ENCODE assay signal across 21 cellular contexts in genomic region chr10:89690027-89690426, GRCh38. TPM values are rescaled to one million over a fixed set of nuclear protein-coding genes. Genes with fewer than 3 reads are reported as not detected.
DNase-seq lines count a peak whose midpoint lies in the region; ATAC-seq, FAIRE-seq and TF ChIP-seq lines count a peak whose summit lies in the region.
"Had no signal": no experiment of that assay in that cellular context is flagged by ENCODE, and none has a peak within 500 bp of the region (broad histone marks: within the 10 kb centered on the region; RNA-seq: fewer than 3 reads in every experiment).

No MANE protein-coding gene starts in this region.

- H3K79me2 ChIP-seq in K562 (ENCODE audit: control insufficient read depth, insufficient read depth, low read length) = no peaks in the 10 kb centered on the region

- in situ Hi-C loops in K562 (cut with MboI) = no loop called here

- no peak overlapping the region for H3K27ac Mint-ChIP-seq in WTC11
- H3K27ac Mint-ChIP-seq: B cell; CD4-positive, alpha-beta T cell; CD8-positive, alpha-beta T cell had no signal

- TF ChIP-seq CTCF in K562 (IDR thresholded peaks at IDR 0.05 in 2 of 3, conservative IDR thresholded peaks at IDR 0.05 in 1 of 3; ENCODE audit: insufficient read depth in 2 of 3, low read depth in 1 of 3, low read length in 3 of 3) = no peak
- TF ChIP-seq CTCF in WTC11 (IDR thresholded peaks at IDR 0.05) = no peak

- H4K20me1 ChIP-seq in K562 (replicated peaks; ENCODE audit: control insufficient read depth, insufficient read depth, low read length) = no peaks in the 10 kb centered on the region
- H4K20me1 ChIP-seq: BLaER1 treated with 17β-estradiol and CSF1 and Interleukin-3, amounts not matched to agents 10 nM and 100 nM had no signal

- H3K27me3 ChIP-seq in K562 (ENCODE audit: control insufficient read depth in 2 of 2, insufficient read depth in 2 of 2, low read length in 2 of 2) = no peaks in the 10 kb centered on the region
- H3K27me3 ChIP-seq: BLaER1 treated with 17β-estradiol and CSF1 and Interleukin-3, amounts not matched to agents 10 nM and 100 nM had no signal

- POLR2A ChIA-PET in K562 (lab: Yijun Ruan, JAX) (interaction anchor here (1.9 kb wide), 1 partner anchor 11 kb away, joined by 5 read pairs; the partner anchor contains the start of gene KIF20B), WTC11 (lab: Charles Lee) (interaction anchor here (1.5 kb wide), 1 partner anchor 11 kb away, joined by 3 read pairs; the partner anchor contains the start of gene KIF20B)

- no TSS peak for BruUV-seq in K562 (replicated peaks; lab: Mats Ljungman, UMichigan)

- FAIRE-seq in K562 (lab: Jason Lieb, UNC) = no peak
- FAIRE-seq: A549, D721Med, GM12878, GM12892, GM18507 had no signal

- ATAC-seq in K562 (no peak), WTC11 (no peak)
- ATAC-seq: A549; CD8-positive, alpha-beta T cell; GM12878 had no signal

- no peaks in the 10 kb centered on the region; the same call in 1 of the 2 replicates for H3K27me3 Mint-ChIP-seq in WTC11 (ENCODE audit: low read depth)
- H3K27me3 Mint-ChIP-seq: B cell had no signal

- no peak overlapping the region for H3K4me3 ChIP-seq in K562
- H3K4me3 ChIP-seq: A549; BLaER1 treated with 17β-estradiol and CSF1 and Interleukin-3, amounts not matched to agents 10 nM and 100 nM; GM12878 had no signal

- WGBS in K562 (ENCODE audit: insufficient coverage, low coverage, missing lambda C conversion rate) = 14% methylated on average over 1 of the region's 2 CpGs

- peaks cover 4% of the 10 kb centered on the region for H3K36me3 Mint-ChIP-seq in WTC11
- H3K36me3 Mint-ChIP-seq: CD8-positive, alpha-beta T cell had no signal

- no peaks in the 10 kb centered on the region for H3K9me3 ChIP-seq in K562 (replicated peaks; ENCODE audit: control insufficient read depth, insufficient read depth, low read depth, low read length)
- H3K9me3 ChIP-seq: A549; BLaER1 treated with 17β-estradiol and CSF1 and Interleukin-3, amounts not matched to agents 10 nM and 100 nM; Caco-2 had no signal

- intact Hi-C loops in K562 (cut with micrococcal nuclease) = no loop called here

- no peak overlapping the region for H3K4me2 ChIP-seq in K562 (ENCODE audit: insufficient read depth, low read length)
- H3K4me2 ChIP-seq: A549; BLaER1 treated with 17β-estradiol and CSF1 and Interleukin-3, amounts not matched to agents 10 nM and 100 nM had no signal

- TF ChIP-seq RAD21 in K562 (CRISPR knock-in tag; conservative IDR thresholded peaks at IDR 0.05 in 1 of 2, IDR thresholded peaks at IDR 0.05 in 1 of 2) = no peak

- no peak overlapping the region for H3K27ac ChIP-seq in K562 (ENCODE audit: extremely low read depth, low read depth, low read length)
- H3K27ac ChIP-seq: 22Rv1; A549; BLaER1 treated with 17β-estradiol and CSF1 and Interleukin-3, amounts not matched to agents 10 nM and 100 nM; C4-2B had no signal

- CTCF ChIA-PET in K562 (lab: Yijun Ruan, JAX; ENCODE audit: low intra/inter-chr PET ratio) = no interaction called here
- CTCF ChIA-PET in WTC11 (lab: Charles Lee) = no interaction called here

- H3K36me3 ChIP-seq in K562 (ENCODE audit: control insufficient read depth, insufficient read depth, low read length) = no peaks in the 10 kb centered on the region
- H3K36me3 ChIP-seq: BLaER1 treated with 17β-estradiol and CSF1 and Interleukin-3, amounts not matched to agents 10 nM and 100 nM had no signal

- no peak overlapping the region for H3K9ac ChIP-seq in K562 (ENCODE audit: insufficient read depth in 1 of 2, low read depth in 2 of 2, low read length in 2 of 2)
- H3K9ac ChIP-seq: BLaER1 treated with 17β-estradiol and CSF1 and Interleukin-3, amounts not matched to agents 10 nM and 100 nM had no signal

- H2AFZ ChIP-seq in K562 (ENCODE audit: low read depth, low read length) = no peak overlapping the region

- H3K4me1 ChIP-seq in K562 (replicated peaks in 1 of 2; ENCODE audit: control insufficient read depth in 2 of 2, insufficient read depth in 2 of 2, low read length in 2 of 2) = no peaks in the 10 kb centered on the region
- H3K4me1 ChIP-seq: A549; BLaER1 treated with 17β-estradiol and CSF1 and Interleukin-3, amounts not matched to agents 10 nM and 100 nM had no signal

- TF ChIP-seq POLR2A in K562 (conservative IDR thresholded peaks at IDR 0.05) = no peak

- no peak for TF ChIP-seq EP300 in K562 (IDR thresholded peaks at IDR 0.05; ENCODE audit: low read length)

- peaks cover 14% of the 10 kb centered on the region; the same call in 1 of the 2 replicates for H3K4me1 Mint-ChIP-seq in WTC11

- H3K9me3 Mint-ChIP-seq in WTC11 = peaks cover under 1% of the 10 kb centered on the region; the same call in 1 of the 2 replicates
- H3K9me3 Mint-ChIP-seq: CD4-positive, alpha-beta T cell; CD8-positive, alpha-beta T cell had no signal

- DNase-seq in NCI-H2171 treated with DMSO at 0.1 percent for 48 hours (lab: John Stamatoyannopoulos, UW) = peak; percentile 3
- DNase-seq in NCI-H2171 (lab: John Stamatoyannopoulos, UW) = no peak
- DNase-seq in K562 (ENCODE audit: extremely low read depth in 1 of 4, low spot score in 3 of 4) = no peak
- no peak for DNase-seq in WTC11 (ENCODE audit: low spot score)
- DNase-seq in EL = no peak
- DNase-seq: AML-193; Caco-2; Calu3; CD4-positive, alpha-beta T cell; CD8-positive, alpha-beta T cell; DMS79 treated with DMSO at 0.1 percent for 48 hours; GDM1 had no signal

- H3K9me1 ChIP-seq in K562 (ENCODE audit: control insufficient read depth, insufficient read depth, low read length) = no peaks in the 10 kb centered on the region

- no peak overlapping the region for H3K4me3 Mint-ChIP-seq in WTC11
- H3K4me3 Mint-ChIP-seq: B cell; CD4-positive, alpha-beta T cell; CD8-positive, alpha-beta T cell had no signal

TF ChIP-seq in K562, 482 proteins besides CTCF, POLR2A, EP300 and RAD21 (continues in another document):
- TF ChIP-seq MED1 (CRISPR knock-in tag; IDR thresholded peaks at IDR 0.05; ENCODE audit: borderline replicate concordance) = no peak
- no peak for TF ChIP-seq KHSRP (IDR thresholded peaks at IDR 0.05)
- 0 out of 2 replicates have a peak, but pooled peaks have one; percentile 2 for TF ChIP-seq ZNF316 (IDR thresholded peaks at IDR 0.05)

TF ChIP-seq in WTC11, 78 proteins besides CTCF, POLR2A, EP300 and RAD21:
- TF ChIP-seq ZNF317 (CRISPR knock-in tag; IDR thresholded peaks at IDR 0.05; ENCODE audit: borderline replicate concordance, low read depth) = no peak
- TF ChIP-seq, protein P1, sequence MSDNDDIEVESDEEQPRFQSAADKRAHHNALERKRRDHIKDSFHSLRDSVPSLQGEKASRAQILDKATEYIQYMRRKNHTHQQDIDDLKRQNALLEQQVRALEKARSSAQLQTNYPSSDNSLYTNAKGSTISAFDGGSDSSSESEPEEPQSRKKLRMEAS (CRISPR knock-in tag; IDR thresholded peaks at IDR 0.05) = no peak

RNA-seq across cellular contexts. Expression of gene KIF20B, which starts 11.4 kb away (rescaled TPM):
- 22.8 and 62.2 TPM in 2 replicates for total RNA-seq in K562 (2011; cell fraction: chromatin; rRNA removed; ENCODE audit: low replicate concordance)
- total RNA-seq in K562 (2011; cell fraction: nucleolus; rRNA removed) = 3.0 and 4.6 TPM in 2 replicates
- 8.4 and 13.4 TPM in 2 replicates for total RNA-seq in K562 (2011; cell fraction: nucleoplasm; rRNA removed)
- total RNA-seq in K562 (2014; rRNA removed) = 16.4 and 18.6 TPM in 2 replicates
- 46.9 and 57.2 TPM in 2 replicates for total RNA-seq in K562 (2014; rRNA removed; fragmentation: Illumina TruSeq; extraction: Trizol)
- 42.4 and 46.3 TPM in 2 replicates for total RNA-seq in K562 (2015; rRNA removed; fragmentation: Illumina TruSeq; extraction: Trizol)
- 45.9 and 47.6 TPM in 2 replicates for total RNA-seq in K562 (2021)
- 14.9 and 19.1 TPM in 2 replicates for polyA plus RNA-seq in K562 (2011; rRNA removed)
- polyA plus RNA-seq in K562 (2011; cell fraction: cytosol; rRNA removed) = 1.1 and 3.3 TPM in 2 replicates
- 5.9 and 9.0 TPM in 2 replicates for polyA plus RNA-seq in K562 (2011; cell fraction: nucleus; rRNA removed)
- 13.1 and 18.1 TPM in 2 replicates for polyA plus RNA-seq in K562 (2012)
- 25.1 and 32.2 TPM in 2 replicates for polyA plus RNA-seq in K562 (2014; fragmentation: Illumina TruSeq; extraction: Trizol)
- polyA plus RNA-seq in K562 (2014; fragmentation: Nextera tagmentation; extraction: Ambion mirVana) = 10 to 100 TPM; 32.9 to 56.5 TPM
- polyA plus RNA-seq in K562 (2014; rRNA removed) = 14.6 and 18.7 TPM in 2 replicates
- polyA minus RNA-seq in K562 (2011; rRNA and poly(A)+ RNA removed) = 49.5 and 66.4 TPM in 2 replicates
- 6.5 and 10.0 TPM in 2 replicates for polyA minus RNA-seq in K562 (2011; cell fraction: cytosol; rRNA and poly(A)+ RNA removed)
- polyA minus RNA-seq in K562 (2011; cell fraction: nucleus; rRNA and poly(A)+ RNA removed) = 9.0 and 19.9 TPM in 2 replicates
- 56.9 to 70.2 TPM (median 57.3 TPM) in 3 replicates for total RNA-seq in WTC11 (2021)

RNA-seq across cellular contexts. Expression of gene PANK1, which starts 45.0 kb away (rescaled TPM):
- 9.0 and 12.7 TPM in 2 replicates for total RNA-seq in K562 (2011; cell fraction: chromatin; rRNA removed; ENCODE audit: low replicate concordance)
- total RNA-seq in K562 (2011; cell fraction: nucleolus; rRNA removed) = 4.2 and 5.7 TPM in 2 replicates
- total RNA-seq in K562 (2011; cell fraction: nucleoplasm; rRNA removed) = 5.3 and 6.6 TPM in 2 replicates
- total RNA-seq in K562 (2014; rRNA removed) (4.1 and 6.5 TPM in 2 replicates), K562 (2014; rRNA removed; fragmentation: Illumina TruSeq; extraction: Trizol) (7.2 and 8.6 TPM in 2 replicates), K562 (2015; rRNA removed; fragmentation: Illumina TruSeq; extraction: Trizol) (10.0 and 10.7 TPM in 2 replicates), K562 (2021) (5.9 and 6.1 TPM in 2 replicates), WTC11 (2021) (24.9 to 25.8 TPM (median 25.7 TPM) in 3 replicates)
- polyA plus RNA-seq in K562 (2011; rRNA removed) (8.7 and 9.8 TPM in 2 replicates), K562 (2014; fragmentation: Illumina TruSeq; extraction: Trizol) (7.9 and 8.1 TPM in 2 replicates), K562 (2014; fragmentation: Nextera tagmentation; extraction: Ambion mirVana) (1 to 10 TPM; 1.7 to 2.5 TPM), K562 (2014; rRNA removed) (3.9 and 5.5 TPM in 2 replicates)
- 2.4 and 5.6 TPM in 2 replicates for polyA plus RNA-seq in K562 (2011; cell fraction: cytosol; rRNA removed)
- polyA plus RNA-seq in K562 (2011; cell fraction: nucleus; rRNA removed) = 2.8 and 5.6 TPM in 2 replicates
- 3.8 and 4.9 TPM in 2 replicates for polyA plus RNA-seq in K562 (2012)
- polyA minus RNA-seq in K562 (2011; rRNA and poly(A)+ RNA removed) = 11.3 and 14.4 TPM in 2 replicates
- polyA minus RNA-seq in K562 (2011; cell fraction: cytosol; rRNA and poly(A)+ RNA removed) = 3.3 and 6.7 TPM in 2 replicates
- 7.0 and 15.3 TPM in 2 replicates for polyA minus RNA-seq in K562 (2011; cell fraction: nucleus; rRNA and poly(A)+ RNA removed)
